In genomic region chr6:102398788-102399390, GRCh38 we compare ENCODE assay signal across 17 cellular contexts.
A peak's percentile ranks its signal among the peaks of the same experiment; 100 is the strongest.
DNase-seq lines count a peak whose midpoint lies in the region; ATAC-seq and TF ChIP-seq lines count a peak whose summit lies in the region.
"Had no signal": no experiment of that assay in that cellular context is flagged by ENCODE, and none has a peak within 500 bp of the region (broad histone marks: within the 10 kb centered on the region; RNA-seq: fewer than 3 reads in every experiment).

No MANE protein-coding gene starts in this region.

- H4K20me1 ChIP-seq in SK-N-SH (ENCODE audit: insufficient read depth), result no peaks in the 10 kb centered on the region

- H3K18ac ChIP-seq in neuronal stem cell (ENCODE audit: low read length), result no peak overlapping the region

- POLR2A ChIA-PET in SK-N-SH (lab: Yijun Ruan, JAX), result no interaction called here

- H3K79me2 ChIP-seq in SK-N-SH (ENCODE audit: insufficient read depth), result no peaks in the 10 kb centered on the region

- no peak overlapping the region for H2AK5ac ChIP-seq in neuronal stem cell (ENCODE audit: low read depth, low read length)

- H3K4ac ChIP-seq in neuronal stem cell (ENCODE audit: low read length), result no peak overlapping the region

- no peak overlapping the region for H3K4me2 ChIP-seq in SK-N-SH
- H3K4me2 ChIP-seq in neuronal stem cell (ENCODE audit: insufficient read depth, low read length, poor library complexity, severe bottlenecking), result no peak overlapping the region
- H3K4me2 ChIP-seq: A549 had no signal

- no peak overlapping the region for H4K91ac ChIP-seq in neuronal stem cell (ENCODE audit: low read depth, low read length, poor library complexity)

- no peaks in the 10 kb centered on the region for H3K4me1 ChIP-seq in SK-N-SH (ENCODE audit: control insufficient read depth in 1 of 2, insufficient read depth in 2 of 2, low read depth in 1 of 2, low read length in 1 of 2)
- H3K4me1 ChIP-seq in neuronal stem cell (ENCODE audit: control insufficient read depth in 2 of 2, insufficient read depth in 1 of 2, low read depth in 1 of 2, low read length in 2 of 2), result no peaks in the 10 kb centered on the region
- H3K4me1 ChIP-seq: A549 had no signal

- H2BK15ac ChIP-seq in neuronal stem cell (ENCODE audit: low read length), result no peak overlapping the region

- CTCF ChIA-PET in SK-N-SH (lab: Yijun Ruan, JAX), result interaction anchor here (1.1 kb wide), 1 partner anchor 67 kb away, joined by 3 read pairs; no protein-coding TSS in a partner anchor

- TF ChIP-seq EP300 in SK-N-SH (IDR thresholded peaks at IDR 0.05; ENCODE audit: borderline replicate concordance in 1 of 2, low read depth in 1 of 2, low read length in 1 of 2), result no peak

- H3K79me1 ChIP-seq in neuronal stem cell (ENCODE audit: low read depth, low read length), result no peaks in the 10 kb centered on the region

- 30% methylated on average over 2 of the region's 2 CpGs for WGBS in SK-N-SH (ENCODE audit: low lambda C conversion rate)
- no CpG with 5 or more reads among the region's 2 CpGs for WGBS in neuronal stem cell (ENCODE audit: extremely low coverage in 2 of 2, insufficient read length in 2 of 2, insufficient replicate concordance in 1 of 2), 2 donors

- DNase-seq in SK-N-SH (no peak), epithelial cell of esophagus (ENCODE audit: low read depth) (peak; percentile 58), neuronal stem cell (ENCODE audit: low spot score) (no peak), putamen (ENCODE audit: low spot score) (no peak), ureter (ENCODE audit: low spot score) (no peak)
- no peak for DNase-seq in stimulated activated CD4-positive, alpha-beta T cell treated with anti-CD3 and anti-CD28 coated beads, Interleukin-2, amount 100 ng/mL, for 24 hours
- DNase-seq: Karpas-422, MM.1S, NCI-H1092 treated with DMSO at 0.1 percent for 48 hours, NCI-H1694 treated with DMSO at 0.1 percent for 48 hours, NCI-H510A, NCI-H774, SHP77 had no signal

- H3K14ac ChIP-seq in neuronal stem cell (ENCODE audit: low read length), result no peak overlapping the region

- no peak for ATAC-seq in SK-N-SH treated with all-trans-retinoic acid at 6 μM for 48 hours
- ATAC-seq: A549, Panc1 had no signal

- no peak overlapping the region for H3K23ac ChIP-seq in neuronal stem cell (ENCODE audit: low read depth, low read length, poor library complexity)

- H3K27ac ChIP-seq in SK-N-SH (ENCODE audit: low read depth in 2 of 2, low read length in 1 of 2) (no peak overlapping the region), neuronal stem cell (replicated peaks; ENCODE audit: low read length) (no peak overlapping the region)
- H3K27ac ChIP-seq: A549 had no signal

- no peaks in the 10 kb centered on the region for H3F3A ChIP-seq in SK-N-SH (replicated peaks; ENCODE audit: insufficient read depth)

- H4K8ac ChIP-seq in neuronal stem cell (ENCODE audit: low read depth, low read length), result no peak overlapping the region

- no peak overlapping the region for H2BK5ac ChIP-seq in neuronal stem cell (ENCODE audit: low read length)

- TF ChIP-seq RAD21 in SK-N-SH (IDR thresholded peaks at IDR 0.05; ENCODE audit: low read length), result no peak

- TF ChIP-seq CTCF in SK-N-SH (IDR thresholded peaks at IDR 0.05) (no peak), epithelial cell of esophagus (IDR thresholded peaks at IDR 0.05; ENCODE audit: insufficient read depth, low read depth, low read length, missing control alignments) (no peak)

- H2BK12ac ChIP-seq in neuronal stem cell (ENCODE audit: low read length), result no peak overlapping the region

- H3K9ac ChIP-seq in SK-N-SH (no peak overlapping the region), neuronal stem cell (ENCODE audit: low read depth, low read length, poor library complexity) (no peak overlapping the region)

- H2AFZ ChIP-seq in SK-N-SH (ENCODE audit: low read depth), result no peak overlapping the region
- H2AFZ ChIP-seq in neuronal stem cell (ENCODE audit: low read length), result peak overlapping the region; percentile 60

- no peaks in the 10 kb centered on the region for H3K9me2 ChIP-seq in SK-N-SH

- H3K4me3 ChIP-seq in SK-N-SH (ENCODE audit: low read depth in 2 of 2, low read length in 1 of 2) (no peak overlapping the region), epithelial cell of esophagus (ENCODE audit: low read length) (no peak overlapping the region), neuronal stem cell (ENCODE audit: low read length in 2 of 2) (no peak overlapping the region)
- H3K4me3 ChIP-seq: A549 had no signal

- H3K27me3 ChIP-seq in SK-N-SH (ENCODE audit: insufficient read depth) (no peaks in the 10 kb centered on the region), neuronal stem cell (ENCODE audit: control insufficient read depth in 3 of 3, insufficient read depth in 3 of 3, low read depth in 1 of 3, low read length in 3 of 3) (no peaks in the 10 kb centered on the region)

- no peak overlapping the region for H2BK120ac ChIP-seq in neuronal stem cell (ENCODE audit: low read depth, low read length)

- H3K9me3 ChIP-seq in SK-N-SH, result no peaks in the 10 kb centered on the region
- no peaks in the 10 kb centered on the region for H3K9me3 ChIP-seq in neuronal stem cell (replicated peaks in 1 of 2; ENCODE audit: control insufficient read depth in 2 of 2, insufficient read depth in 1 of 2, low read depth in 1 of 2, low read length in 2 of 2)
- H3K9me3 ChIP-seq: A549 had no signal

- H3K36me3 ChIP-seq in SK-N-SH (replicated peaks in 1 of 2; ENCODE audit: control insufficient read depth in 1 of 2, insufficient read depth in 2 of 2, low read length in 1 of 2) (no peaks in the 10 kb centered on the region), neuronal stem cell (replicated peaks in 1 of 2; ENCODE audit: control insufficient read depth in 2 of 2, insufficient read depth in 2 of 2, low read length in 2 of 2) (no peaks in the 10 kb centered on the region)

TF ChIP-seq in SK-N-SH treated with all-trans-retinoic acid at 6 μM for 48 hours, 23 proteins besides CTCF, POLR2A, EP300 and RAD21 (continues in another document):
- TF ChIP-seq ZNF565 (CRISPR knock-in tag; conservative IDR thresholded peaks at IDR 0.05; ENCODE audit: low read depth) (no peak), ESRRG (CRISPR knock-in tag; IDR thresholded peaks at IDR 0.05) (no peak), ARNTL (CRISPR knock-in tag; IDR thresholded peaks at IDR 0.05; ENCODE audit: borderline replicate concordance, low read depth) (no peak), GLIS3 (CRISPR knock-in tag; IDR thresholded peaks at IDR 0.05) (no peak), TSHZ2 (CRISPR knock-in tag; IDR thresholded peaks at IDR 0.05) (no peak), ZNF70 (CRISPR knock-in tag; IDR thresholded peaks at IDR 0.05) (no peak), ZFP30 (CRISPR knock-in tag; IDR thresholded peaks at IDR 0.05) (no peak), OSR1 (CRISPR knock-in tag; IDR thresholded peaks at IDR 0.05) (no peak)

TF ChIP-seq in PFSK-1, 5 proteins besides CTCF, POLR2A, EP300 and RAD21:
- TF ChIP-seq SIN3A (IDR thresholded peaks at IDR 0.05; ENCODE audit: borderline replicate concordance, insufficient read depth, low read length) (no peak), FOXP2 (optimal IDR thresholded peaks at IDR 0.05; ENCODE audit: borderline replicate concordance, extremely low read depth, extremely low read length, insufficient read depth) (no peak), REST (IDR thresholded peaks at IDR 0.05; ENCODE audit: insufficient read depth in 1 of 2, low read depth in 2 of 2, low read length in 2 of 2) (peak; percentile 59 to 83; a peak in 3 of 4 replicates), POLR2AphosphoS5 (IDR thresholded peaks at IDR 0.05; ENCODE audit: low read depth, low read length) (no peak), TAF1 (IDR thresholded peaks at IDR 0.05; ENCODE audit: borderline replicate concordance, insufficient read depth, low read length) (no peak)
TF ChIP-seq in PFSK-1: peak in this region for 1.
